In the genomic region with DNA sequence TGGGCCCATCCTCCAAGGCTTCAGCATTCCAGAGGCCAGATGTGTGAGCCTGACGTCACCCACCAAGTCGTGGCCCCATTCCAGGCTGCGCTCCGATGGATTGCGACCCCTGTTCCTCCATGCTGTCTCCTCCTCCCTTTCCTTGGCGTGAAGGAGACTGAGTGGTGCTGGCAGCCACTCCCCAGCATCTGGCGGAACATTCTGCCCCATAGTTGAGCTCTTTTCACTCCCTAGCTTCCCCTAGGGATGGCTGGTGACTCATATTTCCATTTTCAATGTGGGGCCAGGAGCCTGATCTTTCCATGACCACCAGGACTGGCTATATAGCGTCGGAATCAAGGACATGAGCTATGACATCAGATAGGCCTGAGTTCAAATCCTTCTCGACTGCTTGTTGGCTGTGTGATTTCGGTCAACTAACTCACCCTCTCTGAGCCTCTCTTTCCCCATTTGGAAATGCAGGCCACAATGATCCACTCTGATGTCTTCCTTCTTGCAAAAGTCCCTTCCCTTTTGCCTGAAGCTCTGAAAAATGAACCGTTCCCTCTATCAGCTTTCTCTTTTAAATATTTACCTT, we compare ENCODE assay signal across 10 cellular contexts. TPM values are rescaled to one million over a fixed set of nuclear protein-coding genes. Genes with fewer than 3 reads are reported as not detected.
A peak's percentile ranks its signal among the peaks of the same experiment; 100 is the strongest.
DNase-seq lines count a peak whose midpoint lies in the region; TF ChIP-seq lines count a peak whose summit lies in the region.
"Had no signal": no experiment of that assay in that cellular context is flagged by ENCODE, and none has a peak within 500 bp of the region (broad histone marks: within the 10 kb centered on the region; RNA-seq: fewer than 3 reads in every experiment).

No MANE protein-coding gene starts in this region.

- peaks cover 84% of the 10 kb centered on the region for H3K4me1 ChIP-seq in ACC112 (ENCODE audit: control insufficient read depth, insufficient read depth, low read length, unreplicated experiment)
- H3K4me1 ChIP-seq in OCI-LY3 (ENCODE audit: low read length), result peaks cover 57% of the 10 kb centered on the region
- H3K4me1 ChIP-seq in fibroblast of lung (ENCODE audit: control insufficient read depth, extremely low read depth, insufficient read depth, low read length), result peaks cover 46% of the 10 kb centered on the region

- H3K27me3 ChIP-seq in ACC112 (ENCODE audit: insufficient read depth, low read length), result no peaks in the 10 kb centered on the region
- H3K27me3 ChIP-seq in OCI-LY3 (ENCODE audit: low read depth, low read length), result no peaks in the 10 kb centered on the region
- no peaks in the 10 kb centered on the region for H3K27me3 ChIP-seq in fibroblast of lung (ENCODE audit: control insufficient read depth, insufficient read depth, low read length)

- H3K4me3 Mint-ChIP-seq in activated naive CD8-positive, alpha-beta T cell treated with anti-CD3 and anti-CD28 coated beads for 36 hours, result no peak overlapping the region

- H3K27ac ChIP-seq in ACC112 (ENCODE audit: low read depth, low read length) (peak overlapping the region; percentile 99), OCI-LY3 (ENCODE audit: low read length) (no peak overlapping the region), fibroblast of lung (ENCODE audit: insufficient read depth, low read length) (peak overlapping the region; percentile 83)

- H3K79me2 ChIP-seq in ACC112 (ENCODE audit: control insufficient read depth, insufficient read depth, low read length, unreplicated experiment), result peaks cover 10% of the 10 kb centered on the region
- H3K79me2 ChIP-seq in OCI-LY3 (ENCODE audit: low read length), result no peaks in the 10 kb centered on the region
- H3K79me2 ChIP-seq in fibroblast of lung (ENCODE audit: control insufficient read depth, insufficient read depth, low read length), result no peaks in the 10 kb centered on the region

- H3K9ac ChIP-seq in OCI-LY3 (ENCODE audit: low read length) (no peak overlapping the region), fibroblast of lung (ENCODE audit: insufficient read depth, low read length) (peak overlapping the region; percentile 39)

- no peak overlapping the region for H3K27ac Mint-ChIP-seq in activated naive CD8-positive, alpha-beta T cell treated with anti-CD3 and anti-CD28 coated beads for 36 hours
- H3K27ac Mint-ChIP-seq: progenitor cell of endocrine pancreas had no signal

- TF ChIP-seq CTCF in OCI-LY3 (IDR thresholded peaks at IDR 0.05; ENCODE audit: low read depth, low read length) (no peak), fibroblast of lung (conservative IDR thresholded peaks at IDR 0.05 in 1 of 2, IDR thresholded peaks at IDR 0.05 in 1 of 2; ENCODE audit: low read depth in 1 of 2, low read length in 2 of 2) (peak in 1 of 2 donors; percentile 14)

- peaks cover 6% of the 10 kb centered on the region for H3K4me1 Mint-ChIP-seq in activated naive CD8-positive, alpha-beta T cell treated with anti-CD3 and anti-CD28 coated beads for 36 hours

- H3K4me3 ChIP-seq in ACC112 (ENCODE audit: low read depth, low read length) (no peak overlapping the region), OCI-LY3 (ENCODE audit: low read length) (no peak overlapping the region), fibroblast of lung (replicated peaks in 1 of 4; ENCODE audit: control extremely low read depth in 1 of 4, insufficient read depth in 1 of 4, low read depth in 3 of 4, low read length in 4 of 4) (no peak overlapping the region)

- H3K36me3 ChIP-seq in ACC112 (ENCODE audit: insufficient read depth, low read length), result no peaks in the 10 kb centered on the region
- peaks cover 2% of the 10 kb centered on the region for H3K36me3 ChIP-seq in OCI-LY3 (replicated peaks; ENCODE audit: low read depth, low read length)
- H3K36me3 ChIP-seq in fibroblast of lung (ENCODE audit: control insufficient read depth, insufficient read depth, low read length), result no peaks in the 10 kb centered on the region

- H4K20me1 ChIP-seq in OCI-LY3 (ENCODE audit: insufficient read depth, low read length) (no peaks in the 10 kb centered on the region), fibroblast of lung (ENCODE audit: control insufficient read depth, extremely low read depth, insufficient read depth, low read length) (no peaks in the 10 kb centered on the region)

- H3K36me3 Mint-ChIP-seq in activated naive CD8-positive, alpha-beta T cell treated with anti-CD3 and anti-CD28 coated beads for 36 hours, result no peaks in the 10 kb centered on the region

- peaks cover 9% of the 10 kb centered on the region; the same call in 1 of the 2 replicates for H3K9me3 ChIP-seq in OCI-LY3 (ENCODE audit: insufficient read depth, low read length)
- no peaks in the 10 kb centered on the region for H3K9me3 ChIP-seq in fibroblast of lung (ENCODE audit: control insufficient read depth, insufficient read depth, low read depth, low read length)

- DNase-seq in fibroblast of lung (ENCODE audit: low read depth in 2 of 2), result peak; percentile 96 to 100
- peak; percentile 88 for DNase-seq in myocyte (ENCODE audit: low read depth)
- DNase-seq in DMS79 (lab: John Stamatoyannopoulos, UW), result no peak
- DNase-seq in activated naive CD8-positive, alpha-beta T cell treated with anti-CD3 and anti-CD28 coated beads for 36 hours, result no peak
- no peak for DNase-seq in NCI-H1092 (lab: John Stamatoyannopoulos, UW)
- no peak for DNase-seq in NCI-H1436 treated with DMSO at 0.1 percent for 48 hours (lab: John Stamatoyannopoulos, UW)
- DNase-seq: activated naive CD4-positive, alpha-beta T cell had no signal

- H3K9me3 Mint-ChIP-seq in activated naive CD8-positive, alpha-beta T cell treated with anti-CD3 and anti-CD28 coated beads for 36 hours, result no peaks in the 10 kb centered on the region

- H2AFZ ChIP-seq in ACC112 (ENCODE audit: low read length, unreplicated experiment) (no peak overlapping the region), OCI-LY3 (ENCODE audit: low read depth, low read length) (no peak overlapping the region), fibroblast of lung (ENCODE audit: low read length) (no peak overlapping the region)

- peak overlapping the region; percentile 32; the same call in 1 of the 2 replicates for H3K4me2 ChIP-seq in OCI-LY3 (ENCODE audit: low read length)
- peak overlapping the region; percentile 46 for H3K4me2 ChIP-seq in fibroblast of lung (ENCODE audit: extremely low read depth, insufficient read depth, low read length)

- H3K27me3 Mint-ChIP-seq in activated naive CD8-positive, alpha-beta T cell treated with anti-CD3 and anti-CD28 coated beads for 36 hours, result no peaks in the 10 kb centered on the region
- H3K27me3 Mint-ChIP-seq: progenitor cell of endocrine pancreas had no signal

RNA-seq across cellular contexts. Expression of a gene that starts 24.5 kb away (rescaled TPM):
- 56.5 and 148 TPM in 2 replicates for total RNA-seq in fibroblast of lung
- 121 and 291 TPM in 2 replicates for polyA plus RNA-seq in fibroblast of lung
- polyA plus RNA-seq in fibroblast of lung (2012), result 89.4 and 192 TPM in 2 replicates
- 200 and 307 TPM in 2 replicates for polyA minus RNA-seq in fibroblast of lung (ENCODE audit: low replicate concordance)
- 78.1 and 127 TPM in 2 replicates for total RNA-seq in myocyte
- polyA plus RNA-seq in myocyte (2012), result 62.7 TPM
- total RNA-seq in activated naive CD8-positive, alpha-beta T cell treated with anti-CD3 and anti-CD28 coated beads for 36 hours, result 1 to 10 TPM; 8.7 to 8.9 TPM

RNA-seq across cellular contexts. Expression of a gene that starts 38.6 kb away (rescaled TPM):
- 70.9 and 113 TPM in 2 replicates for total RNA-seq in fibroblast of lung
- polyA plus RNA-seq in fibroblast of lung, result 168 and 171 TPM in 2 replicates
- 173 and 195 TPM in 2 replicates for polyA plus RNA-seq in fibroblast of lung (2012)
- 269 and 362 TPM in 2 replicates for polyA minus RNA-seq in fibroblast of lung (ENCODE audit: low replicate concordance)
- 97.8 and 120 TPM in 2 replicates for total RNA-seq in myocyte
- polyA plus RNA-seq in myocyte (2012), result 196 TPM
- total RNA-seq in activated naive CD8-positive, alpha-beta T cell treated with anti-CD3 and anti-CD28 coated beads for 36 hours, result 10 to 100 TPM; 45.9 to 46.9 TPM

Comparison
In these comparisons a context has a peak if more than half of its experiments do, and no peak if none do; other contexts are left out.
1. DNase-seq: peak in fibroblast of lung (2 of 2) and myocyte (single experiment); none in DMS79 (single experiment), activated naive CD8-positive, alpha-beta T cell treated with anti-CD3 and anti-CD28 coated beads for 36 hours (single experiment), NCI-H1092 (single experiment) and NCI-H1436 treated with DMSO at 0.1 percent for 48 hours (single experiment).